ENCODE assay signal across 8 cellular contexts in the genomic region with DNA sequence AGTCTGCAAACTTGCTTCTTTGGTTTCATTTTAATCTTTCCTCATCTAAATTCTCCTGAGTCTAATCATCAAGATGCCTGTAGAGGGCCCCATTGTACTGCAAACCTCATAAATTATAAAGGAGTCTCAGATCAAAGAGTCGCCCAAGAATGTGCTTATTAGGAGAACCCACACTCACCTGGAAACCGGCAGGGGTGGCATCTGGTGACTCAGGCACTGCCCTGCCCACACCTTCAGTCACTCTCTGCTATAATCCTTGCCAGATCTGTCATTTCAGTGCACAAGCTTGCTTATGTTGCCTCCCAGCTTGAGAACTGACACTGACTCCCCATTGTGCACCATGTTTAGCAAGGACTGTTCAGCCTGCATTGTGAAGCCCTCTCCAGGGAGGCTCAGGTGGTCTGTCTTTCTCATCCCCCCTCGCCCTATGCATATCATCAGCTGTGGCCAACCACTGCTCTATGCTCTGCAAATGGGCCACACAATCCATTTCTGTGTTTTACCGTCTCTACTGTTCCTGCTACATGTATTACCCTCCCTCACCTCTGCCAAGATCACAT. TPM values are rescaled to one million over a fixed set of nuclear protein-coding genes. Genes with fewer than 3 reads are reported as not detected.
A peak's percentile ranks its signal among the peaks of the same experiment; 100 is the strongest.
DNase-seq lines count a peak whose midpoint lies in the region; ATAC-seq and TF ChIP-seq lines count a peak whose summit lies in the region.

No MANE protein-coding gene starts in this region.

- CTCF ChIA-PET in CD4-positive, alpha-beta memory T cell (lab: Charles Lee; ENCODE audit: partially characterized antibody), result interaction anchor here (1.0 to 1.2 kb wide), 2 partner anchors 94 to 354 kb away, joined by 3 to 4 read pairs; no protein-coding TSS in a partner anchor

- 38 to 50% methylated on average over 2 to 4 of the region's 4 CpGs for WGBS in gastroesophageal sphincter (ENCODE audit: low coverage in 1 of 2), 2 donors

- H3K27me3 Mint-ChIP-seq in CD4-positive, alpha-beta memory T cell, result peaks cover 12 to 16% of the 10 kb centered on the region in 2 donors

- DNase-seq in CD4-positive, alpha-beta memory T cell, result peak; percentile 4 to 42 (median 8)
- DNase-seq in NCI-H345 treated with DMSO at 0.1 percent for 48 hours (lab: John Stamatoyannopoulos, UW; ENCODE audit: unreplicated experiment) (peak; percentile 1), putamen (ENCODE audit: low spot score) (peak; percentile 58)
- peak; percentile 18 for DNase-seq in activated T-cell treated with anti-CD3 and anti-CD28 coated beads, Interleukin-2, amount 50 U/mL, for 1 hour

- TF ChIP-seq CTCF in gastroesophageal sphincter (IDR thresholded peaks at IDR 0.05), result peak; percentile 25 to 59 (median 40)

- no peaks in the 10 kb centered on the region for H3K4me1 Mint-ChIP-seq in CD4-positive, alpha-beta memory T cell

- POLR2A ChIA-PET in CD4-positive, alpha-beta memory T cell (lab: Charles Lee; ENCODE audit: partially characterized antibody), result interaction anchor here (0.6 kb wide), 1 partner anchor 32 kb away, joined by 3 read pairs; no protein-coding TSS in a partner anchor

- TF ChIP-seq POLR2A in gastroesophageal sphincter (IDR thresholded peaks at IDR 0.05), result no peak

- H3K27ac Mint-ChIP-seq in CD4-positive, alpha-beta memory T cell, result peak overlapping the region in 1 of 7 donors; percentile 3

- H3K9me3 ChIP-seq in CD4-positive, alpha-beta memory T cell (ENCODE audit: control insufficient read depth in 1 of 2, low read length in 2 of 2), result no peaks in the 10 kb centered on the region
- H3K9me3 ChIP-seq in gastroesophageal sphincter, result no peaks in the 10 kb centered on the region

- no peak overlapping the region for H3K27ac ChIP-seq in CD4-positive, alpha-beta memory T cell (ENCODE audit: low read depth, low read length)
- no peak overlapping the region for H3K27ac ChIP-seq in gastroesophageal sphincter

- intact Hi-C loops in CD4-positive, alpha-beta memory T cell (cut with micrococcal nuclease), result loop anchor here (1.0 kb wide), 2 partner anchors 351 to 355 kb away; no protein-coding TSS in a partner anchor

- no peak overlapping the region for H3K4me3 Mint-ChIP-seq in CD4-positive, alpha-beta memory T cell

- H3K9me3 Mint-ChIP-seq in CD4-positive, alpha-beta memory T cell, result no peaks in the 10 kb centered on the region

- no peaks in the 10 kb centered on the region for H3K4me1 ChIP-seq in CD4-positive, alpha-beta memory T cell (ENCODE audit: insufficient read depth, low read length)
- peaks cover 0 to 6% (median 0%) of the 10 kb centered on the region in 3 donors for H3K4me1 ChIP-seq in gastroesophageal sphincter

- H3K27me3 ChIP-seq in CD4-positive, alpha-beta memory T cell (ENCODE audit: insufficient read depth, low read length), result no peaks in the 10 kb centered on the region
- no peaks in the 10 kb centered on the region for H3K27me3 ChIP-seq in gastroesophageal sphincter

- no peaks in the 10 kb centered on the region for H3K36me3 Mint-ChIP-seq in CD4-positive, alpha-beta memory T cell

- H3K36me3 ChIP-seq in CD4-positive, alpha-beta memory T cell (ENCODE audit: insufficient read depth, low read length), result no peaks in the 10 kb centered on the region
- no peaks in the 10 kb centered on the region for H3K36me3 ChIP-seq in gastroesophageal sphincter

- H3K4me3 ChIP-seq in CD4-positive, alpha-beta memory T cell (ENCODE audit: low read length in 2 of 2), result no peak overlapping the region
- no peak overlapping the region for H3K4me3 ChIP-seq in gastroesophageal sphincter

- peak; percentile 88 for ATAC-seq in GM18867 (IDR thresholded peaks at IDR 0.05; ENCODE audit: unreplicated experiment)
- ATAC-seq in HG03066 (IDR thresholded peaks at IDR 0.05; ENCODE audit: low read depth, unreplicated experiment), result peak; percentile 91
- peak; percentile 19 for ATAC-seq in gastroesophageal sphincter
- no peak for ATAC-seq in HG02840 (IDR thresholded peaks at IDR 0.05; ENCODE audit: low FRiP score, unreplicated experiment)

- no peak for TF ChIP-seq EP300 in gastroesophageal sphincter (IDR thresholded peaks at IDR 0.05)

RNA-seq across cellular contexts. Expression of gene EPGN, which starts 12.4 kb away (rescaled TPM):
- under 1 TPM in 1 of 2 experiments, not detected in 1; 0.96 TPM for total RNA-seq in CD4-positive, alpha-beta memory T cell
- polyA plus RNA-seq in CD4-positive, alpha-beta memory T cell, result not detected
- total RNA-seq in gastroesophageal sphincter, result 1 to 10 TPM in 1 of 4 donors, not detected in 3; 1.6 TPM

RNA-seq across cellular contexts. Expression of gene EREG, which starts 44.3 kb away (rescaled TPM):
- not detected for total RNA-seq in CD4-positive, alpha-beta memory T cell
- polyA plus RNA-seq in CD4-positive, alpha-beta memory T cell, result not detected
- total RNA-seq in gastroesophageal sphincter, result 1 to 10 TPM; 2.4 to 7.8 (median 4.8) TPM

Comparison
In these comparisons a context has a peak if more than half of its experiments do, and no peak if none do; other contexts are left out.
1. DNase-seq: peak in every context shown above with its lines; median percentile 58 in putamen; 18 in activated T-cell treated with anti-CD3 and anti-CD28 coated beads, Interleukin-2, amount 50 U/mL, for 1 hour; 8 in CD4-positive, alpha-beta memory T cell; 1 in NCI-H345 treated with DMSO at 0.1 percent for 48 hours.